ENCODE assay signal across 24 cellular contexts in genomic region chr12:52646613-52647012, GRCh38. TPM values are rescaled to one million over a fixed set of nuclear protein-coding genes. Genes with fewer than 3 reads are reported as not detected.
DNase-seq lines count a peak whose midpoint lies in the region; ATAC-seq and TF ChIP-seq lines count a peak whose summit lies in the region.
"Had no signal": no experiment of that assay in that cellular context is flagged by ENCODE, and none has a peak within 500 bp of the region (broad histone marks: within the 10 kb centered on the region; RNA-seq: fewer than 3 reads in every experiment).

No MANE protein-coding gene starts in this region.

- H3K27ac Mint-ChIP-seq in activated CD4-positive, alpha-beta T cell treated with anti-CD3 and anti-CD28 coated beads for 36 hours: peak overlapping the region; percentile 74
- H3K27ac Mint-ChIP-seq in CD8-positive, alpha-beta T cell: peak overlapping the region; percentile 99
- H3K27ac Mint-ChIP-seq in central memory CD8-positive, alpha-beta T cell (ENCODE audit: low read depth): peak overlapping the region; percentile 99
- H3K27ac Mint-ChIP-seq in naive thymus-derived CD8-positive, alpha-beta T cell: peak overlapping the region; percentile 95 to 100 (median 100)

- H3K4me1 ChIP-seq in CD8-positive, alpha-beta T cell (ENCODE audit: insufficient read depth, low read length): peaks cover 77% of the 10 kb centered on the region
- H3K4me1 ChIP-seq: pancreas had no signal

- H3K27me3 ChIP-seq in CD8-positive, alpha-beta T cell (ENCODE audit: insufficient read depth, low read length): no peaks in the 10 kb centered on the region
- H3K27me3 ChIP-seq: pancreas had no signal

- H3K36me3 Mint-ChIP-seq in activated CD4-positive, alpha-beta T cell treated with anti-CD3 and anti-CD28 coated beads for 36 hours (ENCODE audit: low read depth): no peaks in the 10 kb centered on the region
- peaks cover 2% of the 10 kb centered on the region for H3K36me3 Mint-ChIP-seq in CD8-positive, alpha-beta T cell
- H3K36me3 Mint-ChIP-seq in central memory CD8-positive, alpha-beta T cell (ENCODE audit: insufficient read depth): peaks cover 7% of the 10 kb centered on the region
- H3K36me3 Mint-ChIP-seq in naive thymus-derived CD8-positive, alpha-beta T cell: peaks cover 0 to 14% (median 0%) of the 10 kb centered on the region in 3 donors

- no peaks in the 10 kb centered on the region for H3K9me3 Mint-ChIP-seq in activated CD4-positive, alpha-beta T cell treated with anti-CD3 and anti-CD28 coated beads for 36 hours (ENCODE audit: low read depth)
- peaks cover 3% of the 10 kb centered on the region for H3K9me3 Mint-ChIP-seq in CD8-positive, alpha-beta T cell
- no peaks in the 10 kb centered on the region for H3K9me3 Mint-ChIP-seq in central memory CD8-positive, alpha-beta T cell
- peaks cover 0 to 9% (median 4%) of the 10 kb centered on the region in 9 donors for H3K9me3 Mint-ChIP-seq in naive thymus-derived CD8-positive, alpha-beta T cell

- peaks cover 79% of the 10 kb centered on the region for H3K4me1 Mint-ChIP-seq in activated CD4-positive, alpha-beta T cell treated with anti-CD3 and anti-CD28 coated beads for 36 hours
- H3K4me1 Mint-ChIP-seq in CD8-positive, alpha-beta T cell (ENCODE audit: low read depth): peaks cover 83% of the 10 kb centered on the region
- peaks cover 84% of the 10 kb centered on the region for H3K4me1 Mint-ChIP-seq in central memory CD8-positive, alpha-beta T cell
- peaks cover 63 to 90% (median 85%) of the 10 kb centered on the region in 4 donors for H3K4me1 Mint-ChIP-seq in naive thymus-derived CD8-positive, alpha-beta T cell

- ATAC-seq in activated CD4-positive, alpha-beta T cell treated with anti-CD3 and anti-CD28 coated beads for 36 hours: no peak
- ATAC-seq in CD8-positive, alpha-beta T cell: no peak
- ATAC-seq in central memory CD8-positive, alpha-beta T cell (replicated peaks; ENCODE audit: extremely low read depth, poor library complexity, severe bottlenecking): no peak
- ATAC-seq in naive thymus-derived CD8-positive, alpha-beta T cell: no peak
- no peak for ATAC-seq in GM18909 (IDR thresholded peaks at IDR 0.05; ENCODE audit: poor library complexity, unreplicated experiment)
- ATAC-seq: pancreas, Right ventricle myocardium inferior had no signal

- H3K4me3 Mint-ChIP-seq in activated CD4-positive, alpha-beta T cell treated with anti-CD3 and anti-CD28 coated beads for 36 hours: no peak overlapping the region
- H3K4me3 Mint-ChIP-seq in CD8-positive, alpha-beta T cell: no peak overlapping the region
- H3K4me3 Mint-ChIP-seq in central memory CD8-positive, alpha-beta T cell: peak overlapping the region; percentile 56
- peak overlapping the region in 9 of 10 donors; percentile 33 to 91 (median 82) for H3K4me3 Mint-ChIP-seq in naive thymus-derived CD8-positive, alpha-beta T cell

- H3K4me3 ChIP-seq in CD8-positive, alpha-beta T cell (ENCODE audit: low read depth, low read length): peak overlapping the region; percentile 2
- H3K4me3 ChIP-seq: hepatocyte, pancreas had no signal

- peak overlapping the region; percentile 82 for H3K27ac ChIP-seq in CD8-positive, alpha-beta T cell (ENCODE audit: low read depth, low read length)
- H3K27ac ChIP-seq: hepatocyte, pancreas, VCaP had no signal

- no peaks in the 10 kb centered on the region for H3K9me3 ChIP-seq in CD8-positive, alpha-beta T cell (ENCODE audit: low read length)
- H3K9me3 ChIP-seq: pancreas had no signal

- intact Hi-C loops in activated CD4-positive, alpha-beta T cell treated with anti-CD3 and anti-CD28 coated beads for 36 hours (cut with DNase I, micrococcal nuclease): no loop called here
- intact Hi-C loops in CD8-positive, alpha-beta T cell (cut with DNase I, micrococcal nuclease): loop anchor here in 1 of 2 experiments (2.0 to 5.0 kb wide), 3 partner anchors 36 to 226 kb away; partner anchors contain the start of gene KRT1

- CTCF ChIA-PET in activated CD4-positive, alpha-beta T cell treated with anti-CD3 and anti-CD28 coated beads for 36 hours (lab: Charles Lee): no interaction called here
- CTCF ChIA-PET in CD8-positive, alpha-beta T cell (lab: Charles Lee): interaction anchor here (0.7 to 2.0 kb wide), 5 partner anchors 13 to 63 kb away, joined by 3 to 5 read pairs (median 4); no protein-coding TSS in a partner anchor

- POLR2A ChIA-PET in activated CD4-positive, alpha-beta T cell treated with anti-CD3 and anti-CD28 coated beads for 36 hours (lab: Charles Lee): no interaction called here
- POLR2A ChIA-PET in CD8-positive, alpha-beta T cell (lab: Charles Lee): interaction anchor here (1.9 to 3.9 kb wide), 5 partner anchors 13 to 60 kb away, joined by 5 to 41 read pairs (median 8); no protein-coding TSS in a partner anchor
- POLR2A ChIA-PET in naive thymus-derived CD8-positive, alpha-beta T cell (lab: Charles Lee): interaction anchor here (0.6 to 5.9 kb wide), 6 partner anchors 10 to 67 kb away, joined by 3 to 55 read pairs (median 5); no protein-coding TSS in a partner anchor

- no peaks in the 10 kb centered on the region for H3K36me3 ChIP-seq in CD8-positive, alpha-beta T cell (ENCODE audit: insufficient read depth, low read length)
- H3K36me3 ChIP-seq: pancreas had no signal

- no peak for DNase-seq in activated CD4-positive, alpha-beta T cell treated with anti-CD3 and anti-CD28 coated beads for 36 hours
- no peak for DNase-seq in activated CD4-positive, alpha-beta T cell treated with anti-CD3 and anti-CD28 coated beads for 4 hours
- DNase-seq in CD8-positive, alpha-beta T cell: peak in 1 of 7 experiments; percentile 47
- DNase-seq in central memory CD8-positive, alpha-beta T cell (ENCODE audit: low spot score in 2 of 2): no peak
- DNase-seq in naive thymus-derived CD8-positive, alpha-beta T cell: no peak
- DNase-seq in NCI-H226 (no peak), GM19240 (ENCODE audit: insufficient read length, low spot score) (no peak)
- DNase-seq: activated gamma-delta T cell; Kasumi-1; NCI-H1092 treated with DMSO at 0.1 percent for 48 hours; pancreas; stimulated activated CD4-positive, alpha-beta T cell treated with anti-CD3 and anti-CD28 coated beads, Interleukin-2, amount 100 ng/mL, for 24 hours had no signal

- no peak for TF ChIP-seq CTCF in CD8-positive, alpha-beta T cell (IDR thresholded peaks at IDR 0.05)

- H3K27me3 Mint-ChIP-seq in activated CD4-positive, alpha-beta T cell treated with anti-CD3 and anti-CD28 coated beads for 36 hours: no peaks in the 10 kb centered on the region
- no peaks in the 10 kb centered on the region for H3K27me3 Mint-ChIP-seq in CD8-positive, alpha-beta T cell (ENCODE audit: low read depth)
- no peaks in the 10 kb centered on the region for H3K27me3 Mint-ChIP-seq in central memory CD8-positive, alpha-beta T cell
- no peaks in the 10 kb centered on the region for H3K27me3 Mint-ChIP-seq in naive thymus-derived CD8-positive, alpha-beta T cell

RNA-seq across cellular contexts. Expression of gene KRT2, which starts 5.4 kb away (rescaled TPM):
- total RNA-seq in activated CD4-positive, alpha-beta T cell treated with anti-CD3 and anti-CD28 coated beads for 36 hours: not detected
- total RNA-seq in CD8-positive, alpha-beta T cell: 1 to 10 TPM; 1.4 TPM
- total RNA-seq in naive thymus-derived CD8-positive, alpha-beta T cell: under 1 TPM; 0.62 to 0.77 TPM
- polyA plus RNA-seq in naive thymus-derived CD8-positive, alpha-beta T cell: 1 to 10 TPM; 1.1 to 3.4 (median 1.2) TPM
- total RNA-seq: endothelial cell of umbilical vein, fibroblast of villous mesenchyme, G401, hepatocyte, myocyte, pancreas, Right ventricle myocardium inferior, ureter had no signal
- polyA plus RNA-seq: BJ, endothelial cell of umbilical vein, hepatocyte had no signal

RNA-seq across cellular contexts. Expression of gene KRT73, which starts 28.3 kb away (rescaled TPM):
- 1 to 10 TPM; 1.7 to 1.9 TPM for total RNA-seq in activated CD4-positive, alpha-beta T cell treated with anti-CD3 and anti-CD28 coated beads for 36 hours
- 1 to 10 TPM; 7.8 to 8.1 TPM for total RNA-seq in CD8-positive, alpha-beta T cell
- 1 to 10 TPM; 8.5 to 10.0 TPM for total RNA-seq in naive thymus-derived CD8-positive, alpha-beta T cell
- 10 to 100 TPM in 1 of 3 donors, 1 to 10 TPM in 1, under 1 TPM in 1; 0.72 to 10.0 (median 1.8) TPM for polyA plus RNA-seq in naive thymus-derived CD8-positive, alpha-beta T cell
- total RNA-seq: endothelial cell of umbilical vein, fibroblast of villous mesenchyme, G401, H4, hepatocyte, myocyte, pancreas, Right ventricle myocardium inferior, ureter had no signal
- polyA plus RNA-seq: BJ, endothelial cell of umbilical vein, hepatocyte, pancreas had no signal

RNA-seq across cellular contexts. Expression of gene KRT1, which starts 33.6 kb away (rescaled TPM):
- not detected for total RNA-seq in activated CD4-positive, alpha-beta T cell treated with anti-CD3 and anti-CD28 coated beads for 36 hours
- under 1 TPM; 0.25 to 0.95 TPM for total RNA-seq in CD8-positive, alpha-beta T cell
- not detected for total RNA-seq in naive thymus-derived CD8-positive, alpha-beta T cell
- polyA plus RNA-seq in naive thymus-derived CD8-positive, alpha-beta T cell: under 1 TPM in 1 of 3 donors, not detected in 2; 0.31 TPM
- total RNA-seq: endothelial cell of umbilical vein, fibroblast of villous mesenchyme, G401, H4, myocyte, Right ventricle myocardium inferior, ureter had no signal
- polyA plus RNA-seq: BJ, endothelial cell of umbilical vein, hepatocyte, pancreas had no signal

RNA-seq across cellular contexts. Expression of gene KRT72, which starts 45.4 kb away (rescaled TPM):
- total RNA-seq in activated CD4-positive, alpha-beta T cell treated with anti-CD3 and anti-CD28 coated beads for 36 hours: 1 to 10 TPM; 3.2 TPM
- 1 to 10 TPM; 5.6 to 5.8 TPM for total RNA-seq in CD8-positive, alpha-beta T cell
- 10 to 100 TPM; 11.4 to 11.6 TPM for total RNA-seq in naive thymus-derived CD8-positive, alpha-beta T cell
- polyA plus RNA-seq in naive thymus-derived CD8-positive, alpha-beta T cell: under 1 TPM in 2 of 3 donors, not detected in 1; 0.12 to 0.46 TPM
- total RNA-seq: endothelial cell of umbilical vein, fibroblast of villous mesenchyme, G401, H4, hepatocyte, myocyte, Right ventricle myocardium inferior, ureter had no signal
- polyA plus RNA-seq: BJ, endothelial cell of umbilical vein, hepatocyte, keratinocyte, pancreas had no signal

RNA-seq across cellular contexts. Expression of gene KRT77, which starts 56.7 kb away (rescaled TPM):
- total RNA-seq in activated CD4-positive, alpha-beta T cell treated with anti-CD3 and anti-CD28 coated beads for 36 hours: not detected
- not detected for total RNA-seq in CD8-positive, alpha-beta T cell
- total RNA-seq in naive thymus-derived CD8-positive, alpha-beta T cell: not detected
- under 1 TPM in 1 of 3 donors, not detected in 2; 0.12 TPM for polyA plus RNA-seq in naive thymus-derived CD8-positive, alpha-beta T cell
- total RNA-seq: endothelial cell of umbilical vein, fibroblast of villous mesenchyme, G401, H4, hepatocyte, myocyte, pancreas, Right ventricle myocardium inferior, ureter had no signal
- polyA plus RNA-seq: BJ, endothelial cell of umbilical vein, hepatocyte had no signal

Comparison
In these comparisons a context has a peak if more than half of its experiments do, and no peak if none do; other contexts are left out.
1. H3K4me3 Mint-ChIP-seq: peak in central memory CD8-positive, alpha-beta T cell (single experiment) and naive thymus-derived CD8-positive, alpha-beta T cell (9 of 10); none in activated CD4-positive, alpha-beta T cell treated with anti-CD3 and anti-CD28 coated beads for 36 hours (single experiment) and CD8-positive, alpha-beta T cell (single experiment).
2. Peak in every context shown above with its lines, with median percentiles within 50 percentile points of each other: H3K27ac Mint-ChIP-seq.